ENCODE assay signal across 15 cellular contexts in genomic region chr6:56734334-56734733, GRCh38.
"Had no signal": no experiment of that assay in that cellular context is flagged by ENCODE, and none has a peak within 500 bp of the region (broad histone marks: within the 10 kb centered on the region; RNA-seq: fewer than 3 reads in every experiment).

No MANE protein-coding gene starts in this region.

- H3K9me3 ChIP-seq: adrenal gland, tibial artery, uterus had no signal

- DNase-seq: activated CD4-positive, alpha-beta T cell treated with anti-CD3 and anti-CD28 coated beads for 4 hours; activated CD8-positive, alpha-beta memory T cell treated with anti-CD3 and anti-CD28 coated beads, Interleukin-2, amount 50 U/mL, for 4 hours; activated CD8-positive, alpha-beta T cell treated with anti-CD3 and anti-CD28 coated beads, Interleukin-2, amount 10 ng/mL, durations not matched to agents 7 days and 5 days; activated effector memory CD4-positive, alpha-beta T cell treated with anti-CD3 and anti-CD28 coated beads, Interleukin-2, amount 50 U/mL, for 16 hours; activated T-cell treated with anti-CD3 and anti-CD28 coated beads, Interleukin-2, amount 50 U/mL, for 48 hours; adrenal gland; mammary epithelial cell; naive B cell; stimulated activated CD4-positive, alpha-beta T cell treated with anti-CD3 and anti-CD28 coated beads, Interleukin-2, amount 100 ng/mL, for 48 hours; tibial artery; uterus had no signal

- H3K27ac ChIP-seq: adrenal gland, tibial artery, uterus had no signal

- H3K27me3 ChIP-seq: adrenal gland, tibial artery, uterus had no signal

- ATAC-seq: activated CD8-positive, alpha-beta T cell treated with anti-CD3 and anti-CD28 coated beads, Interleukin-2, amount 10 ng/mL, durations not matched to agents 7 days and 5 days; esophagus mucosa; left lobe of liver; stimulated activated memory B cell treated with anti-CD40 and anti-IgM and Interleukin-4, amounts not matched to agents 10 μg/mL and 1 μg/mL and 100 μg/mL, for 72 hours; WTC11 had no signal

- H3K36me3 ChIP-seq: adrenal gland, tibial artery, uterus had no signal

- H3K4me3 ChIP-seq: adrenal gland, tibial artery, uterus had no signal

- H3K4me1 ChIP-seq: uterus had no signal
